ENCODE assay signal across 15 cellular contexts in the genomic region with DNA sequence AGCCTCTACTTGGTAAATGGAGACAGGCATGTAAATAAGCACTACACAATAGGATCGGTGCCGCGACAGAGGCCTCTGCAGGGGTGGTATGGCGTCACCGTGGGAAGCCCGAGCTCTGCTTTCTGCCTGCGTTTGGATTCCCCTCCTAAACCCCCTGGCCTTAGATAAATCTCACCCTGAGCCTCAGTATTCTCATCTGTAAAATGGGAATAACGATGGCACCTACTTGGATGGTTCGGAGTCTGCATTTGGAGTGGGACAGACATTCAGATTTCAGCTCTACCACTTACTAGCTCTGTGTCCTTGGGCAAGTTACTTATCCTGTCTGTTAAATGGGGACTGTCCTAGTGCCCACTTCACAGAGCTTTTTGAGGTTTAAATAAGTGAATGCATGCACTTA. TPM values are rescaled to one million over a fixed set of nuclear protein-coding genes. Genes with fewer than 3 reads are reported as not detected.
DNase-seq lines count a peak whose midpoint lies in the region; ATAC-seq, FAIRE-seq and TF ChIP-seq lines count a peak whose summit lies in the region.
"Had no signal": no experiment of that assay in that cellular context is flagged by ENCODE, and none has a peak within 500 bp of the region (broad histone marks: within the 10 kb centered on the region; RNA-seq: fewer than 3 reads in every experiment).

No MANE protein-coding gene starts in this region.

- H3K36me3 ChIP-seq in H1 (ENCODE audit: control insufficient read depth in 2 of 4, insufficient read depth in 4 of 4, low read length in 3 of 4) = no peaks in the 10 kb centered on the region
- H3K36me3 ChIP-seq in transverse colon = no peaks in the 10 kb centered on the region
- H3K36me3 ChIP-seq: prostate gland had no signal

- no peak overlapping the region for H2BK15ac ChIP-seq in H1 (ENCODE audit: low read length)

- H3K4me3 ChIP-seq in H1 (ENCODE audit: extremely low read depth in 1 of 4, insufficient read depth in 2 of 4, low read depth in 3 of 4, low read length in 4 of 4) = no peak overlapping the region
- H3K4me3 ChIP-seq in transverse colon = no peak overlapping the region

- no peak overlapping the region for H4K8ac ChIP-seq in H1 (ENCODE audit: extremely low read depth, insufficient read depth, low read length)

- H4K91ac ChIP-seq in H1 (replicated peaks; ENCODE audit: insufficient read length, low read length) = no peak overlapping the region

- no peak overlapping the region for H3K14ac ChIP-seq in H1 (ENCODE audit: insufficient read length)

- H3K27me3 Mint-ChIP-seq in nephron (ENCODE audit: low read depth) = peaks cover 4% of the 10 kb centered on the region

- no peaks in the 10 kb centered on the region for H4K20me1 ChIP-seq in H1 (replicated peaks in 1 of 2; ENCODE audit: control insufficient read depth in 1 of 2, insufficient read depth in 2 of 2, low read length in 2 of 2)

- no peak overlapping the region for H2BK20ac ChIP-seq in H1 (ENCODE audit: low read length)

- intact Hi-C loops in transverse colon (cut with DNase I; ENCODE audit: low total_unique reads) = no loop called here

- H3K4me1 ChIP-seq in H1 (replicated peaks in 1 of 4; ENCODE audit: control insufficient read depth in 3 of 4, insufficient read depth in 4 of 4, low read length in 3 of 4) = peaks cover 1 to 17% (median 6%) of the 10 kb centered on the region in 4 experiments; a peak in 6 of 7 replicates
- H3K4me1 ChIP-seq in transverse colon = peaks cover 0 to 10% (median 5%) of the 10 kb centered on the region in 4 donors
- H3K4me1 ChIP-seq: prostate gland had no signal

- no peaks in the 10 kb centered on the region for H3K27me3 ChIP-seq in H1 (replicated peaks in 1 of 4; ENCODE audit: control insufficient read depth in 3 of 4, extremely low read depth in 1 of 4, insufficient read depth in 3 of 4, low read length in 3 of 4)
- no peaks in the 10 kb centered on the region for H3K27me3 ChIP-seq in transverse colon

- no peak overlapping the region for H2AFZ ChIP-seq in H1 (ENCODE audit: low read length)

- H3K4me3 Mint-ChIP-seq in nephron = peak overlapping the region in 1 of 3 experiments; percentile 61
- H3K4me3 Mint-ChIP-seq: activated T-cell treated with anti-CD3 and anti-CD28 coated beads, Interleukin-2, amount 50 U/mL, for 24 hours; CD4-positive, alpha-beta T cell; memory B cell had no signal

- no peak for FAIRE-seq in H1 (lab: Jason Lieb, UNC)

- WGBS in H1 (ENCODE audit: extremely low coverage in 1 of 2, insufficient coverage in 1 of 2, insufficient read length in 1 of 2, insufficient replicate concordance in 2 of 2, low coverage in 1 of 2, low lambda C conversion rate in 2 of 2, missing lambda C conversion rate in 1 of 2), 2 experiments = 63% methylated on average over 9 of the region's 9 CpGs; no CpG with 5 or more reads in 1 of the 2 experiments
- WGBS in transverse colon (ENCODE audit: low coverage in 1 of 2), 2 donors = 88 to 90% methylated on average over 9 of the region's 9 CpGs

- H3K4me1 Mint-ChIP-seq in nephron = peaks cover 27% of the 10 kb centered on the region

- no peak overlapping the region for H2BK5ac ChIP-seq in H1 (ENCODE audit: low read depth, low read length)

- TF ChIP-seq RAD21 in H1 (IDR thresholded peaks at IDR 0.05 in 1 of 2, conservative IDR thresholded peaks at IDR 0.05 in 1 of 2; ENCODE audit: low read depth in 2 of 2, low read length in 2 of 2) = no peak

- no peak overlapping the region for H2BK12ac ChIP-seq in H1 (ENCODE audit: low read depth, low read length)

- H3K56ac ChIP-seq in H1 (replicated peaks; ENCODE audit: insufficient read length, low read depth, low read length) = no peak overlapping the region

- no peaks in the 10 kb centered on the region for H3K79me1 ChIP-seq in H1 (ENCODE audit: low read depth, low read length)

- H3K9ac ChIP-seq in H1 (replicated peaks in 1 of 4; ENCODE audit: extremely low read depth in 1 of 4, low read depth in 3 of 4, low read length in 3 of 4) = no peak overlapping the region

- H3K4me2 ChIP-seq in H1 (ENCODE audit: insufficient read depth in 1 of 2, low read depth in 2 of 2, low read length in 2 of 2) = no peak overlapping the region

- no peak overlapping the region for H2AK5ac ChIP-seq in H1 (ENCODE audit: low read depth, low read length)

- no peak overlapping the region for H2BK120ac ChIP-seq in H1 (replicated peaks; ENCODE audit: low read depth, low read length)

- no peaks in the 10 kb centered on the region for H3K36me3 Mint-ChIP-seq in nephron (ENCODE audit: low read depth)

- H4K5ac ChIP-seq in H1 (ENCODE audit: insufficient read length, low read depth, low read length) = no peak overlapping the region

- peak overlapping the region; percentile 96 to 100 (median 97) for H3K27ac Mint-ChIP-seq in nephron
- H3K27ac Mint-ChIP-seq: activated T-cell treated with anti-CD3 and anti-CD28 coated beads, Interleukin-2, amount 50 U/mL, for 24 hours; CD4-positive, alpha-beta T cell; memory B cell had no signal

- H3K9me3 Mint-ChIP-seq in nephron = no peaks in the 10 kb centered on the region
- H3K9me3 Mint-ChIP-seq: activated T-cell treated with anti-CD3 and anti-CD28 coated beads, Interleukin-2, amount 50 U/mL, for 24 hours; CD4-positive, alpha-beta T cell had no signal

- no peak overlapping the region for H3K27ac ChIP-seq in H1 (ENCODE audit: low read depth, low read length)
- H3K27ac ChIP-seq in transverse colon = peak overlapping the region; percentile 37 to 58 (median 49)
- H3K27ac ChIP-seq: 22Rv1 had no signal

- TF ChIP-seq EP300 in H1 (IDR thresholded peaks at IDR 0.05; ENCODE audit: borderline replicate concordance in 1 of 2, low read depth in 2 of 2, low read length in 2 of 2) (no peak), transverse colon (IDR thresholded peaks at IDR 0.05; ENCODE audit: low read depth) (no peak)

- POLR2A ChIA-PET in H1 (lab: Charles Lee; ENCODE audit: partially characterized antibody) = no interaction called here

- TF ChIP-seq CTCF in H1 (IDR thresholded peaks at IDR 0.05; ENCODE audit: control extremely low read depth in 1 of 3, insufficient read depth in 1 of 3, low read depth in 1 of 3, low read length in 3 of 3) = no peak
- TF ChIP-seq CTCF in nephron (IDR thresholded peaks at IDR 0.05; ENCODE audit: unreplicated experiment in 3 of 3) = no peak
- no peak for TF ChIP-seq CTCF in transverse colon (IDR thresholded peaks at IDR 0.05)

- no peaks in the 10 kb centered on the region for H3K79me2 ChIP-seq in H1 (ENCODE audit: control insufficient read depth in 1 of 2, insufficient read depth in 2 of 2, low read length in 2 of 2)

- H3K9me3 ChIP-seq in H1 (ENCODE audit: insufficient read depth in 2 of 2, low read depth in 1 of 2, low read length in 1 of 2) (no peaks in the 10 kb centered on the region), transverse colon (no peaks in the 10 kb centered on the region)
- H3K9me3 ChIP-seq: prostate gland had no signal

- DNase-seq in NCI-H2029 (lab: John Stamatoyannopoulos, UW) (peak; percentile 18), NCI-H2029 treated with DMSO at 0.1 percent for 48 hours (lab: John Stamatoyannopoulos, UW) (no peak), H1 (ENCODE audit: low read depth in 1 of 2, low spot score in 2 of 2) (no peak), transverse colon (no peak), NCI-H1105 (lab: John Stamatoyannopoulos, UW) (no peak), DMS153 (lab: John Stamatoyannopoulos, UW) (no peak)
- DNase-seq: activated CD4-positive, alpha-beta T cell treated with anti-CD3 and anti-CD28 coated beads for 4 hours; activated T-cell treated with anti-CD3 and anti-CD28 coated beads, Interleukin-2, amount 50 U/mL, for 24 hours; CD4-positive, alpha-beta T cell; cortex of kidney had no signal

- in situ Hi-C loops in transverse colon (cut with MboI; ENCODE audit: low pct_ligation_motif_present in 1 of 4, low pct_unique_long_range_greater_than_20kb in 1 of 4, low sequenced_read_pairs in 3 of 4) = no loop called here

- H3K23me2 ChIP-seq in H1 (ENCODE audit: low read depth, low read length) = no peaks in the 10 kb centered on the region

- no peak overlapping the region for H3K4ac ChIP-seq in H1 (replicated peaks; ENCODE audit: insufficient read length, low read depth, low read length)

- no peak overlapping the region for H3K23ac ChIP-seq in H1 (ENCODE audit: insufficient read length)

- no peak overlapping the region for H3K18ac ChIP-seq in H1 (ENCODE audit: extremely low read depth, low read length)

- CTCF ChIA-PET in H1 (lab: Charles Lee; ENCODE audit: partially characterized antibody) = interaction anchor here (0.5 to 1.7 kb wide), 3 partner anchors 9 to 158 kb away, joined by 3 to 8 read pairs (median 4); no protein-coding TSS in a partner anchor

- ATAC-seq in GM19023 (IDR thresholded peaks at IDR 0.05; ENCODE audit: unreplicated experiment) = no peak

- TF ChIP-seq POLR2A in H1 (IDR thresholded peaks at IDR 0.05; ENCODE audit: control extremely low read depth in 1 of 2, low read depth in 2 of 2, low read length in 2 of 2) = no peak
- TF ChIP-seq POLR2A in transverse colon (IDR thresholded peaks at IDR 0.05) = no peak

TF ChIP-seq in H1, 55 proteins besides CTCF, POLR2A, EP300 and RAD21 (continues in another document):
- no peak for TF ChIP-seq BCL11A (IDR thresholded peaks at IDR 0.05; ENCODE audit: low read depth in 2 of 2, low read length in 2 of 2)
- no peak for TF ChIP-seq CBX5 (IDR thresholded peaks at IDR 0.05; ENCODE audit: low read depth, low read length)
- peak in 1 of 2 experiments; percentile 93; a peak in 2 of 4 replicates for TF ChIP-seq HDAC2 (IDR thresholded peaks at IDR 0.05; ENCODE audit: borderline replicate concordance in 1 of 2, low read depth in 2 of 2, low read length in 2 of 2)
- no peak for TF ChIP-seq CTBP2 (IDR thresholded peaks at IDR 0.05; ENCODE audit: borderline replicate concordance, insufficient read depth, insufficient read length, low read length)
- TF ChIP-seq SP1 (IDR thresholded peaks at IDR 0.05; ENCODE audit: low read depth, low read length) = no peak

RNA-seq across cellular contexts. Expression of a gene that starts 42.8 kb away (rescaled TPM):
- 97.9 and 103 TPM in 2 replicates for total RNA-seq in H1 (2021; fragmentation: NEBNext Ultra II Directional; extraction: Animal tissue kit (Norgen Biotek cat#: 25700))
- 65.0 and 67.6 TPM in 2 replicates for polyA plus RNA-seq in H1 (2011; rRNA removed)
- polyA plus RNA-seq in H1 (2011; cell fraction: cytosol; rRNA removed) = 74.8 TPM
- polyA plus RNA-seq in H1 (2011; cell fraction: nucleus; rRNA removed) = 186 TPM
- polyA plus RNA-seq in H1 (2012, experiment 1 of 2) = 51.1 to 67.7 TPM (median 61.2 TPM) in 4 replicates
- polyA plus RNA-seq in H1 (2012, experiment 2 of 2) = 2.5 TPM
- polyA plus RNA-seq in H1 (2013, experiment 1 of 2) = 55.0 TPM
- polyA plus RNA-seq in H1 (2013, experiment 2 of 2) = 52.2 TPM
- polyA minus RNA-seq in H1 (2011; rRNA and poly(A)+ RNA removed) = 184 and 199 TPM in 2 replicates
- 59.4 TPM for polyA minus RNA-seq in H1 (2011; cell fraction: cytosol; rRNA and poly(A)+ RNA removed)
- 219 TPM for polyA minus RNA-seq in H1 (2011; cell fraction: nucleus; rRNA and poly(A)+ RNA removed)
- total RNA-seq in transverse colon = 10 to 100 TPM; 48.2 to 77.2 (median 54.8) TPM
